ENCODE assay signal across 8 cellular contexts in genomic region chr17:42322382-42323267, GRCh38. TPM values are rescaled to one million over a fixed set of nuclear protein-coding genes. Genes with fewer than 3 reads are reported as not detected.
DNase-seq lines count a peak whose midpoint lies in the region; ATAC-seq and TF ChIP-seq lines count a peak whose summit lies in the region.

No MANE protein-coding gene starts in this region.

- peaks cover 44% of the 10 kb centered on the region for H3K4me1 Mint-ChIP-seq in activated CD8-positive, alpha-beta memory T cell treated with anti-CD3 and anti-CD28 coated beads, Interleukin-2, amount 10 ng/mL, durations not matched to agents 7 days and 5 days
- H3K4me1 Mint-ChIP-seq in endodermal cell: peaks cover 7% of the 10 kb centered on the region

- H3K36me3 Mint-ChIP-seq in activated CD8-positive, alpha-beta memory T cell treated with anti-CD3 and anti-CD28 coated beads, Interleukin-2, amount 10 ng/mL, durations not matched to agents 7 days and 5 days: peaks cover 52% of the 10 kb centered on the region
- peaks cover 45% of the 10 kb centered on the region for H3K36me3 Mint-ChIP-seq in endodermal cell (ENCODE audit: low read depth)

- H3K36me3 ChIP-seq in NT2/D1 (ENCODE audit: insufficient read depth, insufficient read length, low read length) (peaks cover 57% of the 10 kb centered on the region), endodermal cell (ENCODE audit: control insufficient read depth, insufficient read depth, low read length) (peaks cover 13% of the 10 kb centered on the region)

- no peak overlapping the region for H3K27ac ChIP-seq in endodermal cell (ENCODE audit: low read depth, low read length)

- H3K27me3 ChIP-seq in NT2/D1 (ENCODE audit: insufficient read depth, insufficient read length) (no peaks in the 10 kb centered on the region), endodermal cell (ENCODE audit: control insufficient read depth, insufficient read depth, low read length, poor library complexity, severe bottlenecking) (peaks cover 9% of the 10 kb centered on the region)

- no peak overlapping the region for H3K4me3 Mint-ChIP-seq in activated CD8-positive, alpha-beta memory T cell treated with anti-CD3 and anti-CD28 coated beads, Interleukin-2, amount 10 ng/mL, durations not matched to agents 7 days and 5 days
- no peak overlapping the region for H3K4me3 Mint-ChIP-seq in endodermal cell

- H3K4me1 ChIP-seq in NT2/D1 (ENCODE audit: insufficient read depth, insufficient read length) (peaks cover 9% of the 10 kb centered on the region), endodermal cell (ENCODE audit: control insufficient read depth, insufficient read depth, low read length) (no peaks in the 10 kb centered on the region)

- no peak for TF ChIP-seq EP300 in Ishikawa (IDR thresholded peaks at IDR 0.05; ENCODE audit: borderline replicate concordance)

- peak; percentile 70 for ATAC-seq in GM18867 (IDR thresholded peaks at IDR 0.05; ENCODE audit: unreplicated experiment)
- ATAC-seq in activated CD8-positive, alpha-beta memory T cell treated with anti-CD3 and anti-CD28 coated beads, Interleukin-2, amount 10 ng/mL, durations not matched to agents 7 days and 5 days: peak; percentile 96

- H3K4me3 ChIP-seq in NT2/D1 (ENCODE audit: insufficient read length, low read depth) (no peak overlapping the region), endodermal cell (ENCODE audit: low read length) (no peak overlapping the region)

- CTCF ChIA-PET in activated CD8-positive, alpha-beta memory T cell treated with anti-CD3 and anti-CD28 coated beads, Interleukin-2, amount 10 ng/mL, durations not matched to agents 7 days and 5 days (lab: Charles Lee): interaction anchor here (0.6 to 31.0 kb wide), 21 partner anchors 9 to 363 kb away, joined by 3 to 967 read pairs (median 6); partner anchors contain the start of genes CAVIN1, STAT3 and STAT5A

- no peak overlapping the region for H3K9ac ChIP-seq in NT2/D1 (ENCODE audit: insufficient read length, low read depth)
- no peak overlapping the region for H3K9ac ChIP-seq in endodermal cell (ENCODE audit: extremely low read depth, low read length, poor library complexity, severe bottlenecking)

- TF ChIP-seq RAD21 in Ishikawa (IDR thresholded peaks at IDR 0.05; ENCODE audit: low read depth): peak; percentile 98

- peak overlapping the region; percentile 24 for H3K27ac Mint-ChIP-seq in activated CD8-positive, alpha-beta memory T cell treated with anti-CD3 and anti-CD28 coated beads, Interleukin-2, amount 10 ng/mL, durations not matched to agents 7 days and 5 days
- no peak overlapping the region for H3K27ac Mint-ChIP-seq in endodermal cell

- no peaks in the 10 kb centered on the region for H3K27me3 Mint-ChIP-seq in activated CD8-positive, alpha-beta memory T cell treated with anti-CD3 and anti-CD28 coated beads, Interleukin-2, amount 10 ng/mL, durations not matched to agents 7 days and 5 days
- H3K27me3 Mint-ChIP-seq in endodermal cell (ENCODE audit: insufficient read depth): peaks cover 19% of the 10 kb centered on the region

- H3K9me3 Mint-ChIP-seq in activated CD8-positive, alpha-beta memory T cell treated with anti-CD3 and anti-CD28 coated beads, Interleukin-2, amount 10 ng/mL, durations not matched to agents 7 days and 5 days (ENCODE audit: low read depth): no peaks in the 10 kb centered on the region
- H3K9me3 Mint-ChIP-seq in endodermal cell: no peaks in the 10 kb centered on the region

- WGBS in endodermal cell (ENCODE audit: insufficient coverage in 1 of 2, insufficient read length in 1 of 2), 2 experiments: 56 to 88% methylated on average over 2 to 10 of the region's 10 CpGs

- H3K9me3 ChIP-seq in NT2/D1 (ENCODE audit: insufficient read depth, low read length): no peaks in the 10 kb centered on the region
- no peaks in the 10 kb centered on the region for H3K9me3 ChIP-seq in endodermal cell (ENCODE audit: control insufficient read depth, low read length)

- DNase-seq in 8988T (peak; percentile 75), NT2/D1 (ENCODE audit: low read depth, low spot score) (peak; percentile 93), endodermal cell (peak; percentile 100), middle frontal gyrus (ENCODE audit: extremely low spot score, low spot score) (peak; percentile 90)
- DNase-seq in activated CD8-positive, alpha-beta memory T cell treated with anti-CD3 and anti-CD28 coated beads, Interleukin-2, amount 10 ng/mL, durations not matched to agents 7 days and 5 days: peak; percentile 97
- peak; percentile 91 to 93 for DNase-seq in stimulated activated CD8-positive, alpha-beta memory T cell treated with anti-CD3 and anti-CD28 coated beads, Interleukin-2, amount 100 ng/mL, for 48 hours (ENCODE audit: low read depth in 2 of 2)

- peak; percentile 100 for TF ChIP-seq CTCF in endodermal cell (conservative IDR thresholded peaks at IDR 0.05)

TF ChIP-seq in Ishikawa, 13 proteins besides CTCF, POLR2A, EP300 and RAD21:
- TF ChIP-seq USF1 (IDR thresholded peaks at IDR 0.05) (no peak), EGR1 (IDR thresholded peaks at IDR 0.05) (no peak), TCF12 (IDR thresholded peaks at IDR 0.05; ENCODE audit: low read depth) (no peak), ZBTB7A (IDR thresholded peaks at IDR 0.05; ENCODE audit: low read depth) (no peak; the same call in 1 of the 2 replicates), REST (IDR thresholded peaks at IDR 0.05; ENCODE audit: low read depth) (no peak)

RNA-seq across cellular contexts. Expression of gene STAT5A, which starts 34.3 kb away (rescaled TPM):
- total RNA-seq in activated CD8-positive, alpha-beta memory T cell treated with anti-CD3 and anti-CD28 coated beads, Interleukin-2, amount 10 ng/mL, durations not matched to agents 7 days and 5 days: 100 to 1,000 TPM; 118 to 127 TPM
- 1 to 10 TPM; 3.5 to 4.8 TPM for total RNA-seq in endodermal cell
- polyA plus RNA-seq in endodermal cell (2013, experiment 1 of 2): 2.5 TPM
- 2.2 TPM for polyA plus RNA-seq in endodermal cell (2013, experiment 2 of 2)

RNA-seq across cellular contexts. Expression of gene STAT5B, which starts 46.4 kb away (rescaled TPM):
- 100 to 1,000 TPM; 112 to 116 TPM for total RNA-seq in activated CD8-positive, alpha-beta memory T cell treated with anti-CD3 and anti-CD28 coated beads, Interleukin-2, amount 10 ng/mL, durations not matched to agents 7 days and 5 days
- 10 to 100 TPM; 35.7 to 51.4 TPM for total RNA-seq in endodermal cell
- polyA plus RNA-seq in endodermal cell (2013, experiment 1 of 2): 49.5 TPM
- polyA plus RNA-seq in endodermal cell (2013, experiment 2 of 2): 41.3 TPM

Comparison
In these comparisons a context has a peak if more than half of its experiments do, and no peak if none do; other contexts are left out.
1. RNA of gene STAT5A, which starts 34.3 kb away (total RNA-seq): 118 to 127 TPM in activated CD8-positive, alpha-beta memory T cell treated with anti-CD3 and anti-CD28 coated beads, Interleukin-2, amount 10 ng/mL, durations not matched to agents 7 days and 5 days; 3.5 to 4.8 TPM in endodermal cell; every median in the first group is over 10 times any median in the second.
2. Peak in every context shown above with its lines, with median percentiles within 50 percentile points of each other: DNase-seq.